ENCODE assay signal across 8 cellular contexts in the genomic region with DNA sequence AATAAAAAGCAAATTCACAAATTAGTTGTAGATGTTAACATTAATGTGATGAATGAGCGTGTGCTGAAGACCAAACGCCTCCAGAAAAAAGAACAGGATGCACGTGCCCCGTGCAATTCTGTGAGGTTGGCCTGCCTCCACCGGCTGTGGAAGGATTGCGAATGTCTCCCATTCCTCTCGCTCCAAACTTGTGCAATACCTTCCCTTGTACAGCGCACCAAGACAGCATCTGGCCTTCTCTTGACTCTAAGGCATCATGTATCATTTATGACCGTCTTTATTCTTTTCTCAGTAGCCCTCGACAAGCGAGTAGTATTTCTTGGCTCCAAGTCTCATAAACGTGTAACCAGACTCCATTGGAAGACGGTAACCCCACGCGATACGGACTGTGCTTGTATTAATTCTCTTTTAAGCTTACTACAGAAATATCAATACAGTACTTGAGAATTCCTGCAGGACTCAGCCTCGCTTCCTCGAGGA. TPM values are rescaled to one million over a fixed set of nuclear protein-coding genes. Genes with fewer than 3 reads are reported as not detected.
DNase-seq lines count a peak whose midpoint lies in the region; ATAC-seq, FAIRE-seq and TF ChIP-seq lines count a peak whose summit lies in the region.

No MANE protein-coding gene starts in this region.

- ATAC-seq in right lobe of liver (peak; percentile 6 to 26 (median 12)), HG03460 (IDR thresholded peaks at IDR 0.05; ENCODE audit: unreplicated experiment) (no peak)

- TF ChIP-seq POLR2A in right lobe of liver (IDR thresholded peaks at IDR 0.05) (no peak), testis (IDR thresholded peaks at IDR 0.05) (no peak)

- H3K27me3 ChIP-seq in bronchial epithelial cell (ENCODE audit: control insufficient read depth, insufficient read depth, low read length) = no peaks in the 10 kb centered on the region
- no peaks in the 10 kb centered on the region for H3K27me3 ChIP-seq in right lobe of liver
- H3K27me3 ChIP-seq in testis = no peaks in the 10 kb centered on the region

- FAIRE-seq in bronchial epithelial cell (lab: Jason Lieb, UNC) = no peak

- H3K9me3 ChIP-seq in right lobe of liver (no peaks in the 10 kb centered on the region), testis (no peaks in the 10 kb centered on the region)

- H3K4me1 ChIP-seq in right lobe of liver (peaks cover 0 to 11% (median 3%) of the 10 kb centered on the region in 4 donors), testis (peaks cover 14% of the 10 kb centered on the region)

- TF ChIP-seq CTCF in bronchial epithelial cell (IDR thresholded peaks at IDR 0.05; ENCODE audit: insufficient read depth, low read length, severe bottlenecking) (no peak), right lobe of liver (IDR thresholded peaks at IDR 0.05) (no peak), testis (IDR thresholded peaks at IDR 0.05) (no peak)

- 9% methylated on average over 18 of the region's 18 CpGs for WGBS in right lobe of liver (ENCODE audit: insufficient coverage, low coverage, low lambda C conversion rate, missing lambda C conversion rate)
- WGBS in testis, 2 donors = 0 to 2% methylated on average over 18 of the region's 18 CpGs

- intact Hi-C loops in right lobe of liver (cut with DNase I) (no loop called here), testis (cut with DNase I; ENCODE audit: low total_unique reads) (no loop called here)

- H3K27ac ChIP-seq in right lobe of liver (peak overlapping the region; percentile 28 to 89 (median 46)), testis (peak overlapping the region; percentile 77 to 93)

- peak; percentile 73 for DNase-seq in activated CD8-positive, alpha-beta memory T cell treated with anti-CD3 and anti-CD28 coated beads for 24 hours
- no peak for DNase-seq in activated CD8-positive, alpha-beta memory T cell treated with anti-CD3 and anti-CD28 coated beads, Interleukin-2, amount 50 U/mL, for 48 hours
- DNase-seq in NOMO-1 treated with dmso at 0.1 percent for 144 hours (lab: John Stamatoyannopoulos, UW; ENCODE audit: unreplicated experiment) (peak; percentile 51), bronchial epithelial cell (ENCODE audit: low read depth) (peak; percentile 50), right lobe of liver (peak in 2 of 3 donors; percentile 40 to 71), testis (peak; percentile 70), 8988T (no peak)

- peaks cover 4% of the 10 kb centered on the region for H3K36me3 ChIP-seq in bronchial epithelial cell (ENCODE audit: control insufficient read depth, insufficient read depth, low read length)
- H3K36me3 ChIP-seq in right lobe of liver = peaks cover 0 to 5% (median under 1%) of the 10 kb centered on the region in 4 donors
- no peaks in the 10 kb centered on the region for H3K36me3 ChIP-seq in testis (ENCODE audit: low read depth, missing control alignments)

- peak overlapping the region; percentile 48 for H3K4me3 ChIP-seq in bronchial epithelial cell (ENCODE audit: low read depth, low read length)
- H3K4me3 ChIP-seq in right lobe of liver = peak overlapping the region; percentile 15 to 85 (median 61)
- peak overlapping the region; percentile 72 to 89 for H3K4me3 ChIP-seq in testis

RNA-seq across cellular contexts. Expression of a gene that starts 1.5 kb away (rescaled TPM):
- total RNA-seq in bronchial epithelial cell (6.6 and 8.2 TPM in 2 replicates), right lobe of liver (10 to 100 TPM; 10.7 to 17.2 (median 13.4) TPM), testis (100 to 1,000 TPM in 1 of 2 donors, 10 to 100 TPM in 1; 89.6 to 104 TPM)
- 92.6 TPM for polyA plus RNA-seq in testis (ENCODE audit: insufficient read depth, low read depth, low replicate concordance)

RNA-seq across cellular contexts. Expression of a gene that starts 14.7 kb away (rescaled TPM):
- total RNA-seq in bronchial epithelial cell (0.79 and 0.90 TPM in 2 replicates), right lobe of liver (1 to 10 TPM in 4 of 6 experiments, under 1 TPM in 2; 0.60 to 6.9 (median 2.3) TPM), testis (under 1 TPM; 0.63 to 0.99 TPM)
- 3.2 TPM for polyA plus RNA-seq in testis (ENCODE audit: insufficient read depth, low read depth, low replicate concordance)

RNA-seq across cellular contexts. Expression of a gene that starts 47.2 kb away (rescaled TPM):
- total RNA-seq in bronchial epithelial cell = not detected in 2 replicates
- under 1 TPM in 5 of 6 experiments, not detected in 1; 0.18 to 0.58 (median 0.37) TPM for total RNA-seq in right lobe of liver
- under 1 TPM in 1 of 2 donors, not detected in 1; 0.43 TPM for total RNA-seq in testis
- polyA plus RNA-seq in testis (ENCODE audit: insufficient read depth, low read depth, low replicate concordance) = 1.6 TPM

RNA-seq across cellular contexts. Expression of a gene that starts 54.3 kb away (rescaled TPM):
- total RNA-seq in bronchial epithelial cell = 15,881 and 37,648 TPM in 2 replicates
- over 10,000 TPM in 2 of 6 experiments, 1,000 to 10,000 TPM in 4; 1,534 to 17,791 (median 6,650) TPM for total RNA-seq in right lobe of liver
- over 10,000 TPM in 1 of 2 donors, 1,000 to 10,000 TPM in 1; 4,421 to 15,053 TPM for total RNA-seq in testis
- polyA plus RNA-seq in testis (ENCODE audit: insufficient read depth, low read depth, low replicate concordance) = not detected

RNA-seq across cellular contexts. Expression of a gene that starts 54.5 kb away (rescaled TPM):
- total RNA-seq in bronchial epithelial cell (11.4 and 13.7 TPM in 2 replicates), right lobe of liver (10 to 100 TPM; 10.0 to 24.2 (median 15.3) TPM), testis (10 to 100 TPM; 13.4 to 19.0 TPM)
- polyA plus RNA-seq in testis (ENCODE audit: insufficient read depth, low read depth, low replicate concordance) = 17.2 TPM

Comparison
In these comparisons a context has a peak if more than half of its experiments do, and no peak if none do; other contexts are left out.
1. DNase-seq: peak in activated CD8-positive, alpha-beta memory T cell treated with anti-CD3 and anti-CD28 coated beads for 24 hours (single experiment), NOMO-1 treated with dmso at 0.1 percent for 144 hours (single experiment), bronchial epithelial cell (single experiment), right lobe of liver (2 of 3) and testis (single experiment); none in activated CD8-positive, alpha-beta memory T cell treated with anti-CD3 and anti-CD28 coated beads, Interleukin-2, amount 50 U/mL, for 48 hours (single experiment) and 8988T (single experiment).
2. Peak in every context shown above with its lines, with median percentiles within 50 percentile points of each other: H3K4me3 ChIP-seq.